In genomic region chr1:224506141-224506814, GRCh38 we compare ENCODE assay signal across 14 cellular contexts.
DNase-seq lines count a peak whose midpoint lies in the region; ATAC-seq, FAIRE-seq and TF ChIP-seq lines count a peak whose summit lies in the region.
"Had no signal": no experiment of that assay in that cellular context is flagged by ENCODE, and none has a peak within 500 bp of the region (broad histone marks: within the 10 kb centered on the region; RNA-seq: fewer than 3 reads in every experiment).

No MANE protein-coding gene starts in this region.

- H3K4me1 ChIP-seq in K562 (replicated peaks in 1 of 2; ENCODE audit: control insufficient read depth in 2 of 2, insufficient read depth in 2 of 2, low read length in 2 of 2) (peaks cover 47 to 49% of the 10 kb centered on the region in 2 experiments), hepatocyte (ENCODE audit: insufficient read depth) (peaks cover 56% of the 10 kb centered on the region), gastrocnemius medialis (peaks cover 47 to 51% of the 10 kb centered on the region in 2 donors)

- FAIRE-seq in K562 (lab: Jason Lieb, UNC) = no peak

- H3K79me2 ChIP-seq in K562 (ENCODE audit: control insufficient read depth, insufficient read depth, low read length) = no peaks in the 10 kb centered on the region
- H3K79me2 ChIP-seq in hepatocyte = no peaks in the 10 kb centered on the region

- POLR2A ChIA-PET in K562 (lab: Yijun Ruan, JAX) = interaction anchor here (0.6 kb wide), 1 partner anchor 1424 kb away, joined by 3 read pairs; no protein-coding TSS in a partner anchor

- ATAC-seq in K562 = no peak
- ATAC-seq in gastrocnemius medialis = peak; percentile 17 to 51
- ATAC-seq: Right ventricle myocardium inferior had no signal

- TF ChIP-seq CTCF in K562 (IDR thresholded peaks at IDR 0.05 in 2 of 3, conservative IDR thresholded peaks at IDR 0.05 in 1 of 3; ENCODE audit: insufficient read depth in 2 of 3, low read depth in 1 of 3, low read length in 3 of 3) (no peak), hepatocyte (IDR thresholded peaks at IDR 0.05; ENCODE audit: poor library complexity) (no peak), gastrocnemius medialis (IDR thresholded peaks at IDR 0.05 in 4 of 5, conservative IDR thresholded peaks at IDR 0.05 in 1 of 5) (no peak)

- no peaks in the 10 kb centered on the region for H4K20me1 ChIP-seq in K562 (replicated peaks; ENCODE audit: control insufficient read depth, insufficient read depth, low read length)
- H4K20me1 ChIP-seq in hepatocyte (ENCODE audit: insufficient read depth, poor library complexity, severe bottlenecking) = no peaks in the 10 kb centered on the region

- H3K27me3 ChIP-seq in H7 (ENCODE audit: control insufficient read depth, insufficient read depth, low read length) = no peaks in the 10 kb centered on the region; the same call in 1 of the 2 replicates
- H3K27me3 ChIP-seq in K562 (ENCODE audit: control insufficient read depth in 2 of 2, insufficient read depth in 2 of 2, low read length in 2 of 2) = no peaks in the 10 kb centered on the region
- H3K27me3 ChIP-seq in hepatocyte = no peaks in the 10 kb centered on the region
- H3K27me3 ChIP-seq in gastrocnemius medialis = no peaks in the 10 kb centered on the region
- H3K27me3 ChIP-seq: BE2C had no signal

- CTCF ChIA-PET in K562 (lab: Yijun Ruan, JAX; ENCODE audit: low intra/inter-chr PET ratio) = interaction anchor here (0.6 kb wide), 1 partner anchor 138 kb away, joined by 3 read pairs; no protein-coding TSS in a partner anchor

- H3K9me2 ChIP-seq in hepatocyte (replicated peaks; ENCODE audit: insufficient read depth) = no peaks in the 10 kb centered on the region

- 67% methylated on average over 18 of the region's 18 CpGs for WGBS in K562 (ENCODE audit: insufficient coverage, low coverage, missing lambda C conversion rate)
- 78% methylated on average over 18 of the region's 18 CpGs for WGBS in hepatocyte (ENCODE audit: low lambda C conversion rate, missing lambda C conversion rate)

- TF ChIP-seq EP300 in K562 (IDR thresholded peaks at IDR 0.05; ENCODE audit: low read length) = no peak

- no peak for TF ChIP-seq POLR2A in K562 (conservative IDR thresholded peaks at IDR 0.05)
- no peak for TF ChIP-seq POLR2A in gastrocnemius medialis (IDR thresholded peaks at IDR 0.05)

- H3K27ac ChIP-seq in K562 (ENCODE audit: extremely low read depth, low read depth, low read length) (no peak overlapping the region), hepatocyte (peak overlapping the region; percentile 3), gastrocnemius medialis (peak overlapping the region; percentile 40 to 82 (median 55))

- DNase-seq in H7 = peak; percentile 55
- DNase-seq in K562 (ENCODE audit: extremely low read depth in 1 of 4, low spot score in 3 of 4) = no peak
- no peak for DNase-seq in hepatocyte (ENCODE audit: low spot score)
- DNase-seq in gastrocnemius medialis = peak in 1 of 2 donors; percentile 50
- DNase-seq in HT-29 (ENCODE audit: low spot score) = no peak
- no peak for DNase-seq in activated naive CD4-positive, alpha-beta T cell treated with anti-CD3 and anti-CD28 coated beads, Interleukin-2, amount 50 U/mL, for 16 hours
- DNase-seq in NCI-H774 (lab: John Stamatoyannopoulos, UW) = no peak
- DNase-seq in G401 (ENCODE audit: low spot score) = no peak
- DNase-seq: activated CD4-positive, alpha-beta T cell treated with anti-CD3 and anti-CD28 coated beads, Interleukin-2, amount 10 ng/mL, durations not matched to agents 24 days and 14 days; activated T-cell treated with anti-CD3 and anti-CD28 coated beads, Interleukin-2, amount 50 U/mL, for 1 hour; BE2C; NCI-H1694 had no signal

- in situ Hi-C loops in K562 (cut with MboI) (loop anchor here (5.0 kb wide), 1 partner anchor 421 kb away; the partner anchor contains the start of gene DNAH14), gastrocnemius medialis (cut with MboI; ENCODE audit: low sequenced_read_pairs in 4 of 4) (loop anchor here in 1 of 4 donors (5.0 kb wide), 1 partner anchor 131 kb away; no protein-coding TSS in a partner anchor), G401 (cut with HindIII; ENCODE audit: low sequenced_read_pairs) (loop anchor here (25.0 kb wide), 1 partner anchor 106 kb away; the partner anchor contains the start of gene CNIH3)

- H3K4me3 ChIP-seq in H7 (ENCODE audit: insufficient read depth, low read depth, low read length) (no peak overlapping the region), K562 (no peak overlapping the region), hepatocyte (no peak overlapping the region), gastrocnemius medialis (no peak overlapping the region)
- H3K4me3 ChIP-seq: lung had no signal

- H2AFZ ChIP-seq in K562 (ENCODE audit: low read depth, low read length) = no peak overlapping the region
- no peak overlapping the region for H2AFZ ChIP-seq in hepatocyte

- intact Hi-C loops in K562 (cut with micrococcal nuclease) (no loop called here), gastrocnemius medialis (cut with DNase I; ENCODE audit: low total_unique reads) (loop anchor here (5.0 to 10.0 kb wide), 2 partner anchors 56 to 239 kb away; no protein-coding TSS in a partner anchor)

- no peak for TF ChIP-seq RAD21 in K562 (CRISPR knock-in tag; conservative IDR thresholded peaks at IDR 0.05 in 1 of 2, IDR thresholded peaks at IDR 0.05 in 1 of 2)

- H3K9me1 ChIP-seq in K562 (ENCODE audit: control insufficient read depth, insufficient read depth, low read length) = no peaks in the 10 kb centered on the region

- H3K36me3 ChIP-seq in H7 (replicated peaks; ENCODE audit: control insufficient read depth, insufficient read depth, low read length) = no peaks in the 10 kb centered on the region
- H3K36me3 ChIP-seq in K562 (ENCODE audit: control insufficient read depth, insufficient read depth, low read length) = no peaks in the 10 kb centered on the region
- no peaks in the 10 kb centered on the region for H3K36me3 ChIP-seq in hepatocyte (replicated peaks; ENCODE audit: insufficient read depth, low read depth)
- no peaks in the 10 kb centered on the region for H3K36me3 ChIP-seq in gastrocnemius medialis
- H3K36me3 ChIP-seq: BE2C had no signal

- BruUV-seq in K562 (replicated peaks; lab: Mats Ljungman, UMichigan) = no TSS peak

- H3K9me3 ChIP-seq in K562 (replicated peaks; ENCODE audit: control insufficient read depth, insufficient read depth, low read depth, low read length) (no peaks in the 10 kb centered on the region), hepatocyte (ENCODE audit: low read depth) (no peaks in the 10 kb centered on the region), gastrocnemius medialis (no peaks in the 10 kb centered on the region)
- H3K9me3 ChIP-seq: BE2C had no signal

- no peak overlapping the region for H3K4me2 ChIP-seq in K562 (ENCODE audit: insufficient read depth, low read length)
- no peak overlapping the region for H3K4me2 ChIP-seq in hepatocyte

- H3K9ac ChIP-seq in K562 (ENCODE audit: insufficient read depth in 1 of 2, low read depth in 2 of 2, low read length in 2 of 2) = peak overlapping the region in 1 of 2 experiments; percentile 21; a peak in 1 of 4 replicates

TF ChIP-seq in K562, 482 proteins besides CTCF, POLR2A, EP300 and RAD21:
- peak in 1 of 2 experiments; percentile 65; a peak in 1 of 4 replicates for TF ChIP-seq SRF (CRISPR knock-in tag; IDR thresholded peaks at IDR 0.05)
- peak; percentile 59; the same call in 1 of the 2 replicates for TF ChIP-seq MBD1 (CRISPR knock-in tag; IDR thresholded peaks at IDR 0.05)
- no peak for TF ChIP-seq BRCA1 (IDR thresholded peaks at IDR 0.05)
- TF ChIP-seq BRCA1 (CRISPR knock-in tag; IDR thresholded peaks at IDR 0.05) = no peak
- no peak for TF ChIP-seq SMARCB1 (IDR thresholded peaks at IDR 0.05; ENCODE audit: insufficient read length, low read depth)
- TF ChIP-seq MLLT1 (IDR thresholded peaks at IDR 0.05) = 0 out of 4 replicates have a peak, but pooled peaks of 1 of the 2 experiments have one; percentile 35
